21 cellular contexts compared by ENCODE assay signal in genomic region chr2:208037564-208038487, GRCh38.
"Had no signal": no experiment of that assay in that cellular context is flagged by ENCODE, and none has a peak within 500 bp of the region (broad histone marks: within the 10 kb centered on the region; RNA-seq: fewer than 3 reads in every experiment).

No MANE protein-coding gene starts in this region.

- H3K4me2 ChIP-seq: smooth muscle cell had no signal

- H3K27me3 ChIP-seq: dorsolateral prefrontal cortex, esophagus muscularis mucosa, gastrocnemius medialis, heart right ventricle, left lung, pancreas, testis, tibial nerve had no signal

- H3K27ac Mint-ChIP-seq: nephron; progenitor cell of endocrine pancreas; stimulated activated naive CD8-positive, alpha-beta T cell treated with anti-CD3 and anti-CD28 coated beads, Interleukin-15, Interleukin-2, amounts not matched to agents 100 ng/mL and 50 ng/mL, for 24 hours had no signal

- H3K36me3 Mint-ChIP-seq: naive B cell had no signal

- H3K9me3 ChIP-seq: esophagus muscularis mucosa, gastrocnemius medialis, left lung, pancreas, testis, tibial nerve had no signal

- H3K27me3 Mint-ChIP-seq: progenitor cell of endocrine pancreas; stimulated activated naive CD8-positive, alpha-beta T cell treated with anti-CD3 and anti-CD28 coated beads, Interleukin-15, Interleukin-2, amounts not matched to agents 100 ng/mL and 50 ng/mL, for 24 hours had no signal

- H3K27ac ChIP-seq: dorsolateral prefrontal cortex, esophagus muscularis mucosa, gastrocnemius medialis, heart right ventricle, left lung, pancreas, testis, tibial nerve had no signal

- DNase-seq: cortex of kidney; dorsolateral prefrontal cortex; effector CD8-positive, alpha-beta T cell; gastrocnemius medialis; heart right ventricle; hypothalamus; left lung; mesenchymal stem cell; naive B cell; occipital lobe; pancreas; right cardiac atrium; stimulated activated CD4-positive, alpha-beta T cell treated with anti-CD3 and anti-CD28 coated beads, Interleukin-2, amount 100 ng/mL, for 48 hours; testis had no signal

- H3K4me3 Mint-ChIP-seq: naive B cell; nephron; stimulated activated naive CD8-positive, alpha-beta T cell treated with anti-CD3 and anti-CD28 coated beads, Interleukin-15, Interleukin-2, amounts not matched to agents 100 ng/mL and 50 ng/mL, for 24 hours had no signal

- H3K9me3 Mint-ChIP-seq: naive B cell; nephron; stimulated activated naive CD8-positive, alpha-beta T cell treated with anti-CD3 and anti-CD28 coated beads, Interleukin-15, Interleukin-2, amounts not matched to agents 100 ng/mL and 50 ng/mL, for 24 hours had no signal

- H3K4me3 ChIP-seq: dorsolateral prefrontal cortex, esophagus muscularis mucosa, gastrocnemius medialis, heart right ventricle, left lung, lung, pancreas, smooth muscle cell, testis, tibial nerve had no signal

- H3K36me3 ChIP-seq: esophagus muscularis mucosa, gastrocnemius medialis, heart right ventricle, left lung, pancreas, tibial nerve had no signal

- H3K4me1 ChIP-seq: esophagus muscularis mucosa, gastrocnemius medialis, left lung, pancreas, testis had no signal

- H3K4me1 Mint-ChIP-seq: nephron had no signal
